ENCODE assay signal across 1 cellular context in the genomic region with DNA sequence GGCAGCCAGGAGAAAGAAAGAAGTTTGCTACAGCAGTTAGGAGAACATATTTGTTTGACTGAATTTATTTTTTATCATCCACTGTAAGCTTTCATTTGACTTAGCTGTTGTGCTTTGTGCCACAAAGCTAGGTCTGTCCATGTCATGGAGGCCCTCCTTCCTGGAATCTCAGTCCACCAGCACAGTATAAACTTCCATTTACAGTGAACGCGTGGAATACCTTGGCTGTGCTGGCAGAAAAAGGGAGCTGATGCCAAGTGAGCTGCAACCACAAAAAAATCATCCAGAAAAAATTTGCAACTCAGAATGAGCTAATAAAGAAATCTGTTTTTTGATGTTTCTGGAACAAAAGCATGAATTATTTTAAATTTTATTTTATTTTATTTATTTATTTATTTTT.
TF ChIP-seq lines count a peak whose summit lies in the region.

No MANE protein-coding gene starts in this region.

TF ChIP-seq in H1, 55 proteins besides CTCF, POLR2A, EP300 and RAD21:
- TF ChIP-seq, protein P1, sequence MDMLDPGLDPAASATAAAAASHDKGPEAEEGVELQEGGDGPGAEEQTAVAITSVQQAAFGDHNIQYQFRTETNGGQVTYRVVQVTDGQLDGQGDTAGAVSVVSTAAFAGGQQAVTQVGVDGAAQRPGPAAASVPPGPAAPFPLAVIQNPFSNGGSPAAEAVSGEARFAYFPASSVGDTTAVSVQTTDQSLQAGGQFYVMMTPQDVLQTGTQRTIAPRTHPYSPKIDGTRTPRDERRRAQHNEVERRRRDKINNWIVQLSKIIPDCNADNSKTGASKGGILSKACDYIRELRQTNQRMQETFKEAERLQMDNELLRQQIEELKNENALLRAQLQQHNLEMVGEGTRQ (IDR thresholded peaks at IDR 0.05; ENCODE audit: low read length), result no peak
- TF ChIP-seq CHD1 (IDR thresholded peaks at IDR 0.05; ENCODE audit: low read depth, low read length) (no peak), CTBP2 (IDR thresholded peaks at IDR 0.05; ENCODE audit: borderline replicate concordance, insufficient read depth, insufficient read length, low read length) (no peak), HDAC6 (IDR thresholded peaks at IDR 0.05; ENCODE audit: low read depth, low read length) (no peak), CHD2 (IDR thresholded peaks at IDR 0.05; ENCODE audit: low read length) (no peak), EGR1 (IDR thresholded peaks at IDR 0.05; ENCODE audit: borderline replicate concordance, low read depth, low read length) (no peak), CREB1 (IDR thresholded peaks at IDR 0.05) (no peak), POLR2AphosphoS5 (IDR thresholded peaks at IDR 0.05; ENCODE audit: low read depth, low read length) (no peak), JUN (IDR thresholded peaks at IDR 0.05; ENCODE audit: low read depth, low read length) (no peak), SRF (IDR thresholded peaks at IDR 0.05; ENCODE audit: low read depth, low read length) (no peak), SP1 (IDR thresholded peaks at IDR 0.05; ENCODE audit: low read depth, low read length) (no peak), RXRA (IDR thresholded peaks at IDR 0.05; ENCODE audit: insufficient read depth, low read depth, low read length) (no peak)
- TF ChIP-seq, protein P2, sequence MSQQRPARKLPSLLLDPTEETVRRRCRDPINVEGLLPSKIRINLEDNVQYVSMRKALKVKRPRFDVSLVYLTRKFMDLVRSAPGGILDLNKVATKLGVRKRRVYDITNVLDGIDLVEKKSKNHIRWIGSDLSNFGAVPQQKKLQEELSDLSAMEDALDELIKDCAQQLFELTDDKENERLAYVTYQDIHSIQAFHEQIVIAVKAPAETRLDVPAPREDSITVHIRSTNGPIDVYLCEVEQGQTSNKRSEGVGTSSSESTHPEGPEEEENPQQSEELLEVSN (IDR thresholded peaks at IDR 0.05), result no peak
- TF ChIP-seq, protein P3, sequence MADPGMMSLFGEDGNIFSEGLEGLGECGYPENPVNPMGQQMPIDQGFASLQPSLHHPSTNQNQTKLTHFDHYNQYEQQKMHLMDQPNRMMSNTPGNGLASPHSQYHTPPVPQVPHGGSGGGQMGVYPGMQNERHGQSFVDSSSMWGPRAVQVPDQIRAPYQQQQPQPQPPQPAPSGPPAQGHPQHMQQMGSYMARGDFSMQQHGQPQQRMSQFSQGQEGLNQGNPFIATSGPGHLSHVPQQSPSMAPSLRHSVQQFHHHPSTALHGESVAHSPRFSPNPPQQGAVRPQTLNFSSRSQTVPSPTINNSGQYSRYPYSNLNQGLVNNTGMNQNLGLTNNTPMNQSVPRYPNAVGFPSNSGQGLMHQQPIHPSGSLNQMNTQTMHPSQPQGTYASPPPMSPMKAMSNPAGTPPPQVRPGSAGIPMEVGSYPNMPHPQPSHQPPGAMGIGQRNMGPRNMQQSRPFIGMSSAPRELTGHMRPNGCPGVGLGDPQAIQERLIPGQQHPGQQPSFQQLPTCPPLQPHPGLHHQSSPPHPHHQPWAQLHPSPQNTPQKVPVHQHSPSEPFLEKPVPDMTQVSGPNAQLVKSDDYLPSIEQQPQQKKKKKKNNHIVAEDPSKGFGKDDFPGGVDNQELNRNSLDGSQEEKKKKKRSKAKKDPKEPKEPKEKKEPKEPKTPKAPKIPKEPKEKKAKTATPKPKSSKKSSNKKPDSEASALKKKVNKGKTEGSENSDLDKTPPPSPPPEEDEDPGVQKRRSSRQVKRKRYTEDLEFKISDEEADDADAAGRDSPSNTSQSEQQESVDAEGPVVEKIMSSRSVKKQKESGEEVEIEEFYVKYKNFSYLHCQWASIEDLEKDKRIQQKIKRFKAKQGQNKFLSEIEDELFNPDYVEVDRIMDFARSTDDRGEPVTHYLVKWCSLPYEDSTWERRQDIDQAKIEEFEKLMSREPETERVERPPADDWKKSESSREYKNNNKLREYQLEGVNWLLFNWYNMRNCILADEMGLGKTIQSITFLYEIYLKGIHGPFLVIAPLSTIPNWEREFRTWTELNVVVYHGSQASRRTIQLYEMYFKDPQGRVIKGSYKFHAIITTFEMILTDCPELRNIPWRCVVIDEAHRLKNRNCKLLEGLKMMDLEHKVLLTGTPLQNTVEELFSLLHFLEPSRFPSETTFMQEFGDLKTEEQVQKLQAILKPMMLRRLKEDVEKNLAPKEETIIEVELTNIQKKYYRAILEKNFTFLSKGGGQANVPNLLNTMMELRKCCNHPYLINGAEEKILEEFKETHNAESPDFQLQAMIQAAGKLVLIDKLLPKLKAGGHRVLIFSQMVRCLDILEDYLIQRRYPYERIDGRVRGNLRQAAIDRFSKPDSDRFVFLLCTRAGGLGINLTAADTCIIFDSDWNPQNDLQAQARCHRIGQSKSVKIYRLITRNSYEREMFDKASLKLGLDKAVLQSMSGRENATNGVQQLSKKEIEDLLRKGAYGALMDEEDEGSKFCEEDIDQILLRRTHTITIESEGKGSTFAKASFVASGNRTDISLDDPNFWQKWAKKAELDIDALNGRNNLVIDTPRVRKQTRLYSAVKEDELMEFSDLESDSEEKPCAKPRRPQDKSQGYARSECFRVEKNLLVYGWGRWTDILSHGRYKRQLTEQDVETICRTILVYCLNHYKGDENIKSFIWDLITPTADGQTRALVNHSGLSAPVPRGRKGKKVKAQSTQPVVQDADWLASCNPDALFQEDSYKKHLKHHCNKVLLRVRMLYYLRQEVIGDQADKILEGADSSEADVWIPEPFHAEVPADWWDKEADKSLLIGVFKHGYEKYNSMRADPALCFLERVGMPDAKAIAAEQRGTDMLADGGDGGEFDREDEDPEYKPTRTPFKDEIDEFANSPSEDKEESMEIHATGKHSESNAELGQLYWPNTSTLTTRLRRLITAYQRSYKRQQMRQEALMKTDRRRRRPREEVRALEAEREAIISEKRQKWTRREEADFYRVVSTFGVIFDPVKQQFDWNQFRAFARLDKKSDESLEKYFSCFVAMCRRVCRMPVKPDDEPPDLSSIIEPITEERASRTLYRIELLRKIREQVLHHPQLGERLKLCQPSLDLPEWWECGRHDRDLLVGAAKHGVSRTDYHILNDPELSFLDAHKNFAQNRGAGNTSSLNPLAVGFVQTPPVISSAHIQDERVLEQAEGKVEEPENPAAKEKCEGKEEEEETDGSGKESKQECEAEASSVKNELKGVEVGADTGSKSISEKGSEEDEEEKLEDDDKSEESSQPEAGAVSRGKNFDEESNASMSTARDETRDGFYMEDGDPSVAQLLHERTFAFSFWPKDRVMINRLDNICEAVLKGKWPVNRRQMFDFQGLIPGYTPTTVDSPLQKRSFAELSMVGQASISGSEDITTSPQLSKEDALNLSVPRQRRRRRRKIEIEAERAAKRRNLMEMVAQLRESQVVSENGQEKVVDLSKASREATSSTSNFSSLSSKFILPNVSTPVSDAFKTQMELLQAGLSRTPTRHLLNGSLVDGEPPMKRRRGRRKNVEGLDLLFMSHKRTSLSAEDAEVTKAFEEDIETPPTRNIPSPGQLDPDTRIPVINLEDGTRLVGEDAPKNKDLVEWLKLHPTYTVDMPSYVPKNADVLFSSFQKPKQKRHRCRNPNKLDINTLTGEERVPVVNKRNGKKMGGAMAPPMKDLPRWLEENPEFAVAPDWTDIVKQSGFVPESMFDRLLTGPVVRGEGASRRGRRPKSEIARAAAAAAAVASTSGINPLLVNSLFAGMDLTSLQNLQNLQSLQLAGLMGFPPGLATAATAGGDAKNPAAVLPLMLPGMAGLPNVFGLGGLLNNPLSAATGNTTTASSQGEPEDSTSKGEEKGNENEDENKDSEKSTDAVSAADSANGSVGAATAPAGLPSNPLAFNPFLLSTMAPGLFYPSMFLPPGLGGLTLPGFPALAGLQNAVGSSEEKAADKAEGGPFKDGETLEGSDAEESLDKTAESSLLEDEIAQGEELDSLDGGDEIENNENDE (IDR thresholded peaks at IDR 0.05; ENCODE audit: insufficient replicate concordance, low read length), result no peak
